ENCODE assay signal across 8 cellular contexts in genomic region chr3:192514081-192514753, GRCh38.
DNase-seq lines count a peak whose midpoint lies in the region; ATAC-seq and TF ChIP-seq lines count a peak whose summit lies in the region.

No MANE protein-coding gene starts in this region.

- H3K27me3 Mint-ChIP-seq in endodermal cell (ENCODE audit: insufficient read depth), result peaks cover 17% of the 10 kb centered on the region
- peaks cover 41% of the 10 kb centered on the region for H3K27me3 Mint-ChIP-seq in activated T-cell treated with anti-CD3 and anti-CD28 coated beads, Interleukin-2, amount 50 U/mL, for 4 hours (ENCODE audit: low read depth)

- no peaks in the 10 kb centered on the region for H4K20me1 ChIP-seq in neural cell (ENCODE audit: insufficient read depth)

- peak overlapping the region; percentile 79 for H3K4me2 ChIP-seq in neural cell (ENCODE audit: low read length)

- no peak for TF ChIP-seq POLR2A in ovary (IDR thresholded peaks at IDR 0.05)

- H3K4me3 Mint-ChIP-seq in endodermal cell, result peak overlapping the region; percentile 77
- H3K4me3 Mint-ChIP-seq in activated T-cell treated with anti-CD3 and anti-CD28 coated beads, Interleukin-2, amount 50 U/mL, for 4 hours, result no peak overlapping the region

- H3K27ac Mint-ChIP-seq in endodermal cell, result peak overlapping the region; percentile 82

- peaks cover 28% of the 10 kb centered on the region for H3K27me3 ChIP-seq in endodermal cell (ENCODE audit: control insufficient read depth, insufficient read depth, low read length, poor library complexity, severe bottlenecking)
- peaks cover 72% of the 10 kb centered on the region for H3K27me3 ChIP-seq in neural cell (ENCODE audit: insufficient read depth, low read depth, low read length)
- no peaks in the 10 kb centered on the region for H3K27me3 ChIP-seq in ovary

- H3K9me2 ChIP-seq in neural cell (ENCODE audit: insufficient read depth, low read length), result no peaks in the 10 kb centered on the region

- H3K4me1 ChIP-seq in endodermal cell (ENCODE audit: control insufficient read depth, insufficient read depth, low read length) (peaks cover 4% of the 10 kb centered on the region), ovary (ENCODE audit: insufficient read depth) (peaks cover 4% of the 10 kb centered on the region)

- peaks cover 8% of the 10 kb centered on the region for H3K9me3 Mint-ChIP-seq in endodermal cell
- H3K9me3 Mint-ChIP-seq in activated T-cell treated with anti-CD3 and anti-CD28 coated beads, Interleukin-2, amount 50 U/mL, for 4 hours, result no peaks in the 10 kb centered on the region

- no peaks in the 10 kb centered on the region for H3F3A ChIP-seq in neural cell (ENCODE audit: insufficient read depth, low read length, poor library complexity, severe bottlenecking)

- DNase-seq in ELF-1 (ENCODE audit: low read depth, low spot score), result peak; percentile 72
- peak; percentile 53 for DNase-seq in NCI-H2171 treated with DMSO at 0.1 percent for 48 hours (lab: John Stamatoyannopoulos, UW)
- peak; percentile 87 for DNase-seq in endodermal cell
- no peak for DNase-seq in ovary
- no peak for DNase-seq in activated gamma-delta T cell treated with Interleukin-2 at 50 U/mL for 16 hours
- no peak for DNase-seq in activated T-cell treated with anti-CD3 and anti-CD28 coated beads, Interleukin-2, amount 50 U/mL, for 4 hours
- no peak for DNase-seq in NCI-H446 (lab: John Stamatoyannopoulos, UW)

- no peak for ATAC-seq in activated T-cell treated with anti-CD3 and anti-CD28 coated beads, Interleukin-2, amount 50 U/mL, for 4 hours

- TF ChIP-seq EP300 in neural cell (conservative IDR thresholded peaks at IDR 0.05; ENCODE audit: poor library complexity, severe bottlenecking), result no peak
- no peak for TF ChIP-seq EP300 in ovary (IDR thresholded peaks at IDR 0.05)

- H3K36me3 Mint-ChIP-seq in endodermal cell (ENCODE audit: low read depth), result no peaks in the 10 kb centered on the region
- H3K36me3 Mint-ChIP-seq in activated T-cell treated with anti-CD3 and anti-CD28 coated beads, Interleukin-2, amount 50 U/mL, for 4 hours (ENCODE audit: insufficient read depth), result no peaks in the 10 kb centered on the region

- no peak for TF ChIP-seq RAD21 in neural cell (conservative IDR thresholded peaks at IDR 0.05)

- peak; percentile 62 for TF ChIP-seq CTCF in endodermal cell (conservative IDR thresholded peaks at IDR 0.05)
- no peak for TF ChIP-seq CTCF in neural cell (IDR thresholded peaks at IDR 0.05; ENCODE audit: poor library complexity, severe bottlenecking)
- no peak for TF ChIP-seq CTCF in ovary (IDR thresholded peaks at IDR 0.05)

- H3K27ac ChIP-seq in endodermal cell (ENCODE audit: low read depth, low read length), result no peak overlapping the region
- no peak overlapping the region for H3K27ac ChIP-seq in neural cell (ENCODE audit: low read length)
- no peak overlapping the region for H3K27ac ChIP-seq in ovary

- peaks cover 7% of the 10 kb centered on the region for H3K9me3 ChIP-seq in endodermal cell (ENCODE audit: control insufficient read depth, low read length)
- peaks cover 11% of the 10 kb centered on the region for H3K9me3 ChIP-seq in neural cell (ENCODE audit: low read length)
- no peaks in the 10 kb centered on the region for H3K9me3 ChIP-seq in ovary

- H3K36me3 ChIP-seq in endodermal cell (ENCODE audit: control insufficient read depth, insufficient read depth, low read length) (no peaks in the 10 kb centered on the region), neural cell (ENCODE audit: insufficient read depth, low read length) (no peaks in the 10 kb centered on the region), ovary (no peaks in the 10 kb centered on the region)

- H3K9ac ChIP-seq in endodermal cell (ENCODE audit: extremely low read depth, low read length, poor library complexity, severe bottlenecking) (no peak overlapping the region), neural cell (ENCODE audit: low read length) (peak overlapping the region; percentile 35)

- intact Hi-C loops in ovary (cut with DNase I), result no loop called here

- H3K4me3 ChIP-seq in endodermal cell (ENCODE audit: low read length), result peak overlapping the region; percentile 84
- H3K4me3 ChIP-seq in neural cell (ENCODE audit: low read length), result peak overlapping the region; percentile 70
- no peak overlapping the region for H3K4me3 ChIP-seq in ovary

- WGBS in endodermal cell (ENCODE audit: insufficient coverage in 1 of 2, insufficient read length in 1 of 2), 2 experiments, result 0% methylated on average over 6 to 39 of the region's 39 CpGs
- 1 to 3% (median 2%) methylated on average over 39 of the region's 39 CpGs for WGBS in ovary, 3 donors

- peaks cover 19% of the 10 kb centered on the region for H3K4me1 Mint-ChIP-seq in endodermal cell
- H3K4me1 Mint-ChIP-seq in activated T-cell treated with anti-CD3 and anti-CD28 coated beads, Interleukin-2, amount 50 U/mL, for 4 hours (ENCODE audit: low read depth), result peaks cover 2% of the 10 kb centered on the region

- H3K79me2 ChIP-seq in neural cell (replicated peaks; ENCODE audit: insufficient read depth, low read length), result no peaks in the 10 kb centered on the region

- H2AFZ ChIP-seq in neural cell (ENCODE audit: low read depth, low read length), result peak overlapping the region; percentile 11

TF ChIP-seq in neural cell, 6 proteins besides CTCF, POLR2A, EP300 and RAD21:
- TF ChIP-seq SMC3 (conservative IDR thresholded peaks at IDR 0.05; ENCODE audit: poor library complexity) (no peak), POLR2AphosphoS5 (IDR thresholded peaks at IDR 0.05) (no peak), REST (IDR thresholded peaks at IDR 0.05; ENCODE audit: borderline replicate concordance) (peak; percentile 67), MXI1 (conservative IDR thresholded peaks at IDR 0.05; ENCODE audit: poor library complexity, severe bottlenecking) (peak; percentile 43)

Comparison
In these comparisons a context has a peak if more than half of its experiments do, and no peak if none do; other contexts are left out.
1. DNase-seq: peak in ELF-1 (single experiment), NCI-H2171 treated with DMSO at 0.1 percent for 48 hours (single experiment) and endodermal cell (single experiment); none in ovary (0 of 5), activated gamma-delta T cell treated with Interleukin-2 at 50 U/mL for 16 hours (single experiment), activated T-cell treated with anti-CD3 and anti-CD28 coated beads, Interleukin-2, amount 50 U/mL, for 4 hours (single experiment) and NCI-H446 (0 of 2).